29 cellular contexts compared by ENCODE assay signal in the genomic region with DNA sequence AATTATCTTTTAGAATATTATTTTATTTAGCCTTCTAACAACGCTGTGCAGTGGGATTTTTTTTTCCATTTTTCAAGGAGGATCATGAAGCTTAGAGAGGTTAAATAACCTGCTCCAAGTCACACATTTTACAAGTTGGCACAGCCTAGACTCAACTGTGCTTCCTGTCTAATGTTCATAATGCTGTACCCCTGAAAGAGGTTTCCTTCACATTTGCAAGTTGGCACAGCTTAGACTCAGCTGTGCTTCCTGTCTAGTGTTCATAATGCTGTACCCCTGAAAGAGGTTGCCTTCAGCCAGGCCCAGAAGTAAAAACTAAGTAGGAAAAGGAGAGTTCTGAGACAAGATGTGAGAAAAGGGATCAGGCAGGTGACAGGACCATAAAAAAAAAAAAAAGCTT. TPM values are rescaled to one million over a fixed set of nuclear protein-coding genes. Genes with fewer than 3 reads are reported as not detected.
DNase-seq lines count a peak whose midpoint lies in the region; ATAC-seq lines count a peak whose summit lies in the region.
"Had no signal": no experiment of that assay in that cellular context is flagged by ENCODE, and none has a peak within 500 bp of the region (broad histone marks: within the 10 kb centered on the region; RNA-seq: fewer than 3 reads in every experiment).

No MANE protein-coding gene starts in this region.

- H3K4me1 Mint-ChIP-seq in activated CD4-positive, alpha-beta memory T cell treated with anti-CD3 and anti-CD28 coated beads, Interleukin-2, amount 10 ng/mL, durations not matched to agents 7 days and 5 days: peaks cover 9% of the 10 kb centered on the region
- peaks cover 3% of the 10 kb centered on the region for H3K4me1 Mint-ChIP-seq in activated CD4-positive, alpha-beta memory T cell treated with anti-CD3 and anti-CD28 coated beads for 36 hours (ENCODE audit: low read depth)
- peaks cover 5% of the 10 kb centered on the region for H3K4me1 Mint-ChIP-seq in T-helper 17 cell
- H3K4me1 Mint-ChIP-seq in dendritic cell treated with granulocyte-macrophage colony-stimulating factor and Interleukin-4, amounts not matched to agents 40 ng/mL and 50 ng/mL, for 4 days (ENCODE audit: low read depth): no peaks in the 10 kb centered on the region
- no peaks in the 10 kb centered on the region for H3K4me1 Mint-ChIP-seq in stimulated activated memory B cell treated with anti-CD40 and anti-IgM and Interleukin-4, amounts not matched to agents 10 μg/mL and 1 μg/mL and 100 μg/mL, for 72 hours

- no peaks in the 10 kb centered on the region for H3K9me3 ChIP-seq in T-helper 17 cell (ENCODE audit: control insufficient read depth, low read length, poor library complexity, severe bottlenecking)
- H3K9me3 ChIP-seq in subcutaneous abdominal adipose tissue (ENCODE audit: control insufficient read depth in 5 of 5, low read length in 5 of 5): no peaks in the 10 kb centered on the region
- H3K9me3 ChIP-seq: pancreas, right atrium auricular region had no signal

- no peak overlapping the region for H3K4me3 Mint-ChIP-seq in activated CD4-positive, alpha-beta memory T cell treated with anti-CD3 and anti-CD28 coated beads, Interleukin-2, amount 10 ng/mL, durations not matched to agents 7 days and 5 days
- no peak overlapping the region for H3K4me3 Mint-ChIP-seq in activated CD4-positive, alpha-beta memory T cell treated with anti-CD3 and anti-CD28 coated beads for 36 hours
- no peak overlapping the region for H3K4me3 Mint-ChIP-seq in T-helper 17 cell
- no peak overlapping the region for H3K4me3 Mint-ChIP-seq in dendritic cell treated with granulocyte-macrophage colony-stimulating factor and Interleukin-4, amounts not matched to agents 40 ng/mL and 50 ng/mL, for 4 days
- no peak overlapping the region for H3K4me3 Mint-ChIP-seq in stimulated activated memory B cell treated with anti-CD40 and anti-IgM and Interleukin-4, amounts not matched to agents 10 μg/mL and 1 μg/mL and 100 μg/mL, for 72 hours

- peaks cover 7% of the 10 kb centered on the region for H3K9me3 Mint-ChIP-seq in activated CD4-positive, alpha-beta memory T cell treated with anti-CD3 and anti-CD28 coated beads, Interleukin-2, amount 10 ng/mL, durations not matched to agents 7 days and 5 days
- peaks cover 5% of the 10 kb centered on the region for H3K9me3 Mint-ChIP-seq in activated CD4-positive, alpha-beta memory T cell treated with anti-CD3 and anti-CD28 coated beads for 36 hours
- H3K9me3 Mint-ChIP-seq in dendritic cell treated with granulocyte-macrophage colony-stimulating factor and Interleukin-4, amounts not matched to agents 40 ng/mL and 50 ng/mL, for 4 days: peaks cover 10% of the 10 kb centered on the region
- H3K9me3 Mint-ChIP-seq in stimulated activated memory B cell treated with anti-CD40 and anti-IgM and Interleukin-4, amounts not matched to agents 10 μg/mL and 1 μg/mL and 100 μg/mL, for 72 hours: peaks cover 7% of the 10 kb centered on the region

- H3K4me3 ChIP-seq in subcutaneous abdominal adipose tissue (ENCODE audit: low read depth in 1 of 5, low read length in 5 of 5): no peak overlapping the region
- H3K4me3 ChIP-seq: pancreas, PC-9, right atrium auricular region had no signal

- no peaks in the 10 kb centered on the region for H3K36me3 ChIP-seq in subcutaneous abdominal adipose tissue (ENCODE audit: control insufficient read depth in 5 of 5, insufficient read depth in 5 of 5, low read length in 5 of 5)
- H3K36me3 ChIP-seq: pancreas, right atrium auricular region had no signal

- no peak for DNase-seq in activated CD4-positive, alpha-beta memory T cell treated with anti-CD3 and anti-CD28 coated beads, Interleukin-2, amount 10 ng/mL, durations not matched to agents 7 days and 5 days
- DNase-seq in activated CD4-positive, alpha-beta memory T cell treated with anti-CD3 and anti-CD28 coated beads for 36 hours: no peak
- DNase-seq in T-helper 17 cell: no peak
- DNase-seq in OCI-M2 (lab: John Stamatoyannopoulos, UW; ENCODE audit: unreplicated experiment): no peak
- no peak for DNase-seq in COR-L47 (lab: John Stamatoyannopoulos, UW)
- DNase-seq: 8988T; activated CD4-positive, alpha-beta T cell treated with anti-CD3 and anti-CD28 coated beads for 48 hours; activated CD8-positive, alpha-beta memory T cell treated with anti-CD3 and anti-CD28 coated beads, Interleukin-2, amount 50 U/mL, for 4 hours; DMS 273 treated with DMSO at 0.1 percent for 48 hours; effector CD8-positive, alpha-beta T cell; kidney; NCI-H1048; NCI-H187 treated with DMSO at 0.1 percent for 48 hours; NCI-H524 treated with DMSO at 0.1 percent for 48 hours; NK-92 treated with Interleukin-12 subunit alpha and Interleukin-12 subunit beta, amount 100 ng/mL, for 24 hours; pancreas; PC-9; stimulated activated CD4-positive, alpha-beta T cell treated with anti-CD3 and anti-CD28 coated beads, Interleukin-2, amount 100 ng/mL, for 24 hours had no signal

- peak overlapping the region; percentile 51 for H3K27ac ChIP-seq in subcutaneous abdominal adipose tissue (ENCODE audit: low read depth, low read length)
- H3K27ac ChIP-seq: HL-60, pancreas, PC-9, right atrium auricular region had no signal

- H3K27me3 Mint-ChIP-seq in activated CD4-positive, alpha-beta memory T cell treated with anti-CD3 and anti-CD28 coated beads, Interleukin-2, amount 10 ng/mL, durations not matched to agents 7 days and 5 days: peaks cover 6% of the 10 kb centered on the region
- H3K27me3 Mint-ChIP-seq in activated CD4-positive, alpha-beta memory T cell treated with anti-CD3 and anti-CD28 coated beads for 36 hours: no peaks in the 10 kb centered on the region
- peaks cover 23% of the 10 kb centered on the region for H3K27me3 Mint-ChIP-seq in T-helper 17 cell
- peaks cover 9% of the 10 kb centered on the region for H3K27me3 Mint-ChIP-seq in dendritic cell treated with granulocyte-macrophage colony-stimulating factor and Interleukin-4, amounts not matched to agents 40 ng/mL and 50 ng/mL, for 4 days
- peaks cover 26% of the 10 kb centered on the region for H3K27me3 Mint-ChIP-seq in stimulated activated memory B cell treated with anti-CD40 and anti-IgM and Interleukin-4, amounts not matched to agents 10 μg/mL and 1 μg/mL and 100 μg/mL, for 72 hours

- POLR2A ChIA-PET in activated CD4-positive, alpha-beta memory T cell treated with anti-CD3 and anti-CD28 coated beads, Interleukin-2, amount 10 ng/mL, durations not matched to agents 7 days and 5 days (lab: Charles Lee): interaction anchor here (0.6 to 1.5 kb wide), 2 partner anchors 11 to 80 kb away, joined by 3 to 5 read pairs; a partner anchor contains a TSS
- POLR2A ChIA-PET in activated CD4-positive, alpha-beta memory T cell treated with anti-CD3 and anti-CD28 coated beads for 36 hours (lab: Charles Lee): no interaction called here

- peaks cover 13% of the 10 kb centered on the region for H3K36me3 Mint-ChIP-seq in activated CD4-positive, alpha-beta memory T cell treated with anti-CD3 and anti-CD28 coated beads, Interleukin-2, amount 10 ng/mL, durations not matched to agents 7 days and 5 days (ENCODE audit: low read depth)
- peaks cover 1% of the 10 kb centered on the region for H3K36me3 Mint-ChIP-seq in activated CD4-positive, alpha-beta memory T cell treated with anti-CD3 and anti-CD28 coated beads for 36 hours
- H3K36me3 Mint-ChIP-seq in T-helper 17 cell (ENCODE audit: low read depth): peaks cover 2% of the 10 kb centered on the region
- no peaks in the 10 kb centered on the region for H3K36me3 Mint-ChIP-seq in dendritic cell treated with granulocyte-macrophage colony-stimulating factor and Interleukin-4, amounts not matched to agents 40 ng/mL and 50 ng/mL, for 4 days (ENCODE audit: low read depth)
- H3K36me3 Mint-ChIP-seq in stimulated activated memory B cell treated with anti-CD40 and anti-IgM and Interleukin-4, amounts not matched to agents 10 μg/mL and 1 μg/mL and 100 μg/mL, for 72 hours: no peaks in the 10 kb centered on the region

- H3K4me1 ChIP-seq in subcutaneous abdominal adipose tissue (ENCODE audit: control insufficient read depth in 5 of 5, insufficient read depth in 5 of 5, low read length in 5 of 5): peaks cover 0 to 24% (median 15%) of the 10 kb centered on the region in 5 donors
- H3K4me1 ChIP-seq: pancreas, right atrium auricular region had no signal

- intact Hi-C loops in activated CD4-positive, alpha-beta memory T cell treated with anti-CD3 and anti-CD28 coated beads for 36 hours (cut with micrococcal nuclease): no loop called here
- intact Hi-C loops in dendritic cell treated with granulocyte-macrophage colony-stimulating factor and Interleukin-4, amounts not matched to agents 40 ng/mL and 50 ng/mL, for 4 days (cut with micrococcal nuclease): no loop called here

- ATAC-seq in T-helper 17 cell: no peak
- no peak for ATAC-seq in stimulated activated memory B cell treated with anti-CD40 and anti-IgM and Interleukin-4, amounts not matched to agents 10 μg/mL and 1 μg/mL and 100 μg/mL, for 72 hours
- ATAC-seq: pancreas, Right ventricle myocardium inferior had no signal

- CTCF ChIA-PET in activated CD4-positive, alpha-beta memory T cell treated with anti-CD3 and anti-CD28 coated beads, Interleukin-2, amount 10 ng/mL, durations not matched to agents 7 days and 5 days (lab: Charles Lee): interaction anchor here (0.7 to 2.3 kb wide), 4 partner anchors 14 to 67 kb away, joined by 3 to 5 read pairs (median 4); a partner anchor contains a TSS
- CTCF ChIA-PET in activated CD4-positive, alpha-beta memory T cell treated with anti-CD3 and anti-CD28 coated beads for 36 hours (lab: Charles Lee): interaction anchor here (0.6 kb wide), 1 partner anchor 120 kb away, joined by 3 read pairs; no protein-coding TSS in a partner anchor

- peak overlapping the region; percentile 42 for H3K27ac Mint-ChIP-seq in activated CD4-positive, alpha-beta memory T cell treated with anti-CD3 and anti-CD28 coated beads, Interleukin-2, amount 10 ng/mL, durations not matched to agents 7 days and 5 days
- no peak overlapping the region for H3K27ac Mint-ChIP-seq in activated CD4-positive, alpha-beta memory T cell treated with anti-CD3 and anti-CD28 coated beads for 36 hours
- H3K27ac Mint-ChIP-seq in T-helper 17 cell: peak overlapping the region; percentile 60
- H3K27ac Mint-ChIP-seq in dendritic cell treated with granulocyte-macrophage colony-stimulating factor and Interleukin-4, amounts not matched to agents 40 ng/mL and 50 ng/mL, for 4 days: peak overlapping the region; percentile 28
- no peak overlapping the region for H3K27ac Mint-ChIP-seq in stimulated activated memory B cell treated with anti-CD40 and anti-IgM and Interleukin-4, amounts not matched to agents 10 μg/mL and 1 μg/mL and 100 μg/mL, for 72 hours
- H3K27ac Mint-ChIP-seq: activated T-helper 2 cell treated with anti-CD3 and anti-CD28 coated beads, Interferon-gamma antibody, Interleukin-2, Interleukin-4, amounts not matched to agents 10 μg/mL and 5 μg/mL and 100 μg/mL, durations not matched to agents 14 hours and 24 hours and 36 hours had no signal

- no peaks in the 10 kb centered on the region for H3K27me3 ChIP-seq in subcutaneous abdominal adipose tissue (ENCODE audit: control insufficient read depth in 5 of 5, insufficient read depth in 4 of 5, low read length in 5 of 5)
- H3K27me3 ChIP-seq: pancreas, right atrium auricular region had no signal

- H3K9ac ChIP-seq in subcutaneous abdominal adipose tissue (ENCODE audit: low read length in 5 of 5): peak overlapping the region in 1 of 5 donors; percentile 26

RNA-seq across cellular contexts. Expression of a gene that starts 7.9 kb away (rescaled TPM):
- not detected for total RNA-seq in activated CD4-positive, alpha-beta memory T cell treated with anti-CD3 and anti-CD28 coated beads, Interleukin-2, amount 10 ng/mL, durations not matched to agents 7 days and 5 days
- not detected for total RNA-seq in activated CD4-positive, alpha-beta memory T cell treated with anti-CD3 and anti-CD28 coated beads for 36 hours
- total RNA-seq in T-helper 17 cell: not detected
- total RNA-seq: activated T-helper 2 cell treated with anti-CD3 and anti-CD28 coated beads, Interferon-gamma antibody, Interleukin-2, Interleukin-4, amounts not matched to agents 10 μg/mL and 5 μg/mL and 100 μg/mL, durations not matched to agents 14 hours and 24 hours and 36 hours; chondrocyte; kidney; PC-9; urinary bladder had no signal

RNA-seq across cellular contexts. Expression of a gene that starts 10.3 kb away (rescaled TPM):
- 1 to 10 TPM; 9.2 to 9.7 TPM for total RNA-seq in activated CD4-positive, alpha-beta memory T cell treated with anti-CD3 and anti-CD28 coated beads, Interleukin-2, amount 10 ng/mL, durations not matched to agents 7 days and 5 days
- 1 to 10 TPM; 5.6 to 6.4 TPM for total RNA-seq in activated CD4-positive, alpha-beta memory T cell treated with anti-CD3 and anti-CD28 coated beads for 36 hours
- 1 to 10 TPM in 1 of 2 donors, under 1 TPM in 1; 0.91 to 1.3 TPM for total RNA-seq in T-helper 17 cell

RNA-seq across cellular contexts. Expression of a gene that starts 24.7 kb away (rescaled TPM):
- total RNA-seq in activated CD4-positive, alpha-beta memory T cell treated with anti-CD3 and anti-CD28 coated beads, Interleukin-2, amount 10 ng/mL, durations not matched to agents 7 days and 5 days: not detected
- not detected for total RNA-seq in activated CD4-positive, alpha-beta memory T cell treated with anti-CD3 and anti-CD28 coated beads for 36 hours
- not detected for total RNA-seq in T-helper 17 cell
- total RNA-seq: activated T-helper 2 cell treated with anti-CD3 and anti-CD28 coated beads, Interferon-gamma antibody, Interleukin-2, Interleukin-4, amounts not matched to agents 10 μg/mL and 5 μg/mL and 100 μg/mL, durations not matched to agents 14 hours and 24 hours and 36 hours; chondrocyte; epithelial cell of proximal tubule; kidney; lower leg skin; pancreas; PC-9; right atrium auricular region; Right ventricle myocardium inferior; urinary bladder had no signal

RNA-seq across cellular contexts. Expression of a gene that starts 46.1 kb away (rescaled TPM):
- total RNA-seq in activated CD4-positive, alpha-beta memory T cell treated with anti-CD3 and anti-CD28 coated beads, Interleukin-2, amount 10 ng/mL, durations not matched to agents 7 days and 5 days: not detected
- not detected for total RNA-seq in activated CD4-positive, alpha-beta memory T cell treated with anti-CD3 and anti-CD28 coated beads for 36 hours
- total RNA-seq in T-helper 17 cell: not detected
- total RNA-seq: activated T-helper 2 cell treated with anti-CD3 and anti-CD28 coated beads, Interferon-gamma antibody, Interleukin-2, Interleukin-4, amounts not matched to agents 10 μg/mL and 5 μg/mL and 100 μg/mL, durations not matched to agents 14 hours and 24 hours and 36 hours; chondrocyte; PC-9 had no signal

Comparison
In these comparisons a context has a peak if more than half of its experiments do, and no peak if none do; other contexts are left out.
1. H3K27ac Mint-ChIP-seq: peak in activated CD4-positive, alpha-beta memory T cell treated with anti-CD3 and anti-CD28 coated beads, Interleukin-2, amount 10 ng/mL, durations not matched to agents 7 days and 5 days (single experiment), T-helper 17 cell (single experiment) and dendritic cell treated with granulocyte-macrophage colony-stimulating factor and Interleukin-4, amounts not matched to agents 40 ng/mL and 50 ng/mL, for 4 days (single experiment); none in activated CD4-positive, alpha-beta memory T cell treated with anti-CD3 and anti-CD28 coated beads for 36 hours (single experiment) and stimulated activated memory B cell treated with anti-CD40 and anti-IgM and Interleukin-4, amounts not matched to agents 10 μg/mL and 1 μg/mL and 100 μg/mL, for 72 hours (single experiment).